In genomic region chr19:46270521-46271256, GRCh38 we compare ENCODE assay signal across 3 cellular contexts.
TF ChIP-seq lines count a peak whose summit lies in the region.

No MANE protein-coding gene starts in this region.

TF ChIP-seq in A549, 52 proteins besides CTCF, POLR2A, EP300 and RAD21:
- TF ChIP-seq CHD4 (IDR thresholded peaks at IDR 0.05; ENCODE audit: borderline replicate concordance) (no peak), RCOR1 (IDR thresholded peaks at IDR 0.05; ENCODE audit: low read depth, low read length) (no peak), KDM1A (IDR thresholded peaks at IDR 0.05; ENCODE audit: low read depth) (no peak), MYC (IDR thresholded peaks at IDR 0.05; ENCODE audit: borderline replicate concordance, low read length) (no peak), HOXB13 (CRISPR knock-in tag; IDR thresholded peaks at IDR 0.05; ENCODE audit: low read depth) (no peak), HDAC2 (IDR thresholded peaks at IDR 0.05) (no peak)
- TF ChIP-seq, protein P1, sequence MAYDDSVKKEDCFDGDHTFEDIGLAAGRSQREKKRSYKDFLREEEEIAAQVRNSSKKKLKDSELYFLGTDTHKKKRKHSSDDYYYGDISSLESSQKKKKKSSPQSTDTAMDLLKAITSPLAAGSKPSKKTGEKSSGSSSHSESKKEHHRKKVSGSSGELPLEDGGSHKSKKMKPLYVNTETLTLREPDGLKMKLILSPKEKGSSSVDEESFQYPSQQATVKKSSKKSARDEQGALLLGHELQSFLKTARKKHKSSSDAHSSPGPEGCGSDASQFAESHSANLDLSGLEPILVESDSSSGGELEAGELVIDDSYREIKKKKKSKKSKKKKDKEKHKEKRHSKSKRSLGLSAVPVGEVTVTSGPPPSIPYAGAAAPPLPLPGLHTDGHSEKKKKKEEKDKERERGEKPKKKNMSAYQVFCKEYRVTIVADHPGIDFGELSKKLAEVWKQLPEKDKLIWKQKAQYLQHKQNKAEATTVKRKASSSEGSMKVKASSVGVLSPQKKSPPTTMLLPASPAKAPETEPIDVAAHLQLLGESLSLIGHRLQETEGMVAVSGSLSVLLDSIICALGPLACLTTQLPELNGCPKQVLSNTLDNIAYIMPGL (CRISPR knock-in tag; IDR thresholded peaks at IDR 0.05; ENCODE audit: borderline replicate concordance) = no peak

TF ChIP-seq in GM12878, 131 proteins besides CTCF, POLR2A, EP300 and RAD21:
- TF ChIP-seq BHLHE40 (IDR thresholded peaks at IDR 0.05; ENCODE audit: borderline replicate concordance in 1 of 2, low read depth in 2 of 2, low read length in 1 of 2) = peak in 1 of 2 experiments; percentile 32; a peak in 1 of 4 replicates
- no peak for TF ChIP-seq USF1 (IDR thresholded peaks at IDR 0.05; ENCODE audit: borderline replicate concordance, extremely low read length, insufficient read depth, low read depth, low read length)
- TF ChIP-seq FOS (IDR thresholded peaks at IDR 0.05; ENCODE audit: borderline replicate concordance, extremely low read depth, insufficient read length) = no peak
- TF ChIP-seq, protein P2, sequence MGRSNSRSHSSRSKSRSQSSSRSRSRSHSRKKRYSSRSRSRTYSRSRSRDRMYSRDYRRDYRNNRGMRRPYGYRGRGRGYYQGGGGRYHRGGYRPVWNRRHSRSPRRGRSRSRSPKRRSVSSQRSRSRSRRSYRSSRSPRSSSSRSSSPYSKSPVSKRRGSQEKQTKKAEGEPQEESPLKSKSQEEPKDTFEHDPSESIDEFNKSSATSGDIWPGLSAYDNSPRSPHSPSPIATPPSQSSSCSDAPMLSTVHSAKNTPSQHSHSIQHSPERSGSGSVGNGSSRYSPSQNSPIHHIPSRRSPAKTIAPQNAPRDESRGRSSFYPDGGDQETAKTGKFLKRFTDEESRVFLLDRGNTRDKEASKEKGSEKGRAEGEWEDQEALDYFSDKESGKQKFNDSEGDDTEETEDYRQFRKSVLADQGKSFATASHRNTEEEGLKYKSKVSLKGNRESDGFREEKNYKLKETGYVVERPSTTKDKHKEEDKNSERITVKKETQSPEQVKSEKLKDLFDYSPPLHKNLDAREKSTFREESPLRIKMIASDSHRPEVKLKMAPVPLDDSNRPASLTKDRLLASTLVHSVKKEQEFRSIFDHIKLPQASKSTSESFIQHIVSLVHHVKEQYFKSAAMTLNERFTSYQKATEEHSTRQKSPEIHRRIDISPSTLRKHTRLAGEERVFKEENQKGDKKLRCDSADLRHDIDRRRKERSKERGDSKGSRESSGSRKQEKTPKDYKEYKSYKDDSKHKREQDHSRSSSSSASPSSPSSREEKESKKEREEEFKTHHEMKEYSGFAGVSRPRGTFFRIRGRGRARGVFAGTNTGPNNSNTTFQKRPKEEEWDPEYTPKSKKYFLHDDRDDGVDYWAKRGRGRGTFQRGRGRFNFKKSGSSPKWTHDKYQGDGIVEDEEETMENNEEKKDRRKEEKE (IDR thresholded peaks at IDR 0.05) = no peak
- TF ChIP-seq RAD51 (IDR thresholded peaks at IDR 0.05) = no peak
- TF ChIP-seq ZNF384 (IDR thresholded peaks at IDR 0.05; ENCODE audit: borderline replicate concordance, low read depth, low read length) = no peak
- no peak for TF ChIP-seq PML (IDR thresholded peaks at IDR 0.05; ENCODE audit: low read length)
- no peak for TF ChIP-seq MXI1 (IDR thresholded peaks at IDR 0.05; ENCODE audit: low read depth, low read length)

TF ChIP-seq in HepG2, 621 proteins besides CTCF, POLR2A, EP300 and RAD21:
- TF ChIP-seq MAX (IDR thresholded peaks at IDR 0.05) (no peak), NFKBIZ (CRISPR knock-in tag; IDR thresholded peaks at IDR 0.05) (no peak), ZMYM3 (CRISPR knock-in tag; IDR thresholded peaks at IDR 0.05) (no peak), KAT2B (IDR thresholded peaks at IDR 0.05; ENCODE audit: borderline replicate concordance, low read depth, low read length) (no peak), TCF7L2 (IDR thresholded peaks at IDR 0.05; ENCODE audit: low read depth, low read length) (no peak), REXO4 (CRISPR knock-in tag; IDR thresholded peaks at IDR 0.05; ENCODE audit: borderline replicate concordance) (no peak), MBNL3 (CRISPR knock-in tag; conservative IDR thresholded peaks at IDR 0.05) (no peak), E2F5 (CRISPR knock-in tag; conservative IDR thresholded peaks at IDR 0.05) (no peak), ZFP41 (CRISPR knock-in tag; IDR thresholded peaks at IDR 0.05; ENCODE audit: borderline replicate concordance) (no peak)
- TF ChIP-seq, protein P3, sequence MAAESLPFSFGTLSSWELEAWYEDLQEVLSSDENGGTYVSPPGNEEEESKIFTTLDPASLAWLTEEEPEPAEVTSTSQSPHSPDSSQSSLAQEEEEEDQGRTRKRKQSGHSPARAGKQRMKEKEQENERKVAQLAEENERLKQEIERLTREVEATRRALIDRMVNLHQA (CRISPR knock-in tag; IDR thresholded peaks at IDR 0.05) = no peak
- TF ChIP-seq, protein P4, sequence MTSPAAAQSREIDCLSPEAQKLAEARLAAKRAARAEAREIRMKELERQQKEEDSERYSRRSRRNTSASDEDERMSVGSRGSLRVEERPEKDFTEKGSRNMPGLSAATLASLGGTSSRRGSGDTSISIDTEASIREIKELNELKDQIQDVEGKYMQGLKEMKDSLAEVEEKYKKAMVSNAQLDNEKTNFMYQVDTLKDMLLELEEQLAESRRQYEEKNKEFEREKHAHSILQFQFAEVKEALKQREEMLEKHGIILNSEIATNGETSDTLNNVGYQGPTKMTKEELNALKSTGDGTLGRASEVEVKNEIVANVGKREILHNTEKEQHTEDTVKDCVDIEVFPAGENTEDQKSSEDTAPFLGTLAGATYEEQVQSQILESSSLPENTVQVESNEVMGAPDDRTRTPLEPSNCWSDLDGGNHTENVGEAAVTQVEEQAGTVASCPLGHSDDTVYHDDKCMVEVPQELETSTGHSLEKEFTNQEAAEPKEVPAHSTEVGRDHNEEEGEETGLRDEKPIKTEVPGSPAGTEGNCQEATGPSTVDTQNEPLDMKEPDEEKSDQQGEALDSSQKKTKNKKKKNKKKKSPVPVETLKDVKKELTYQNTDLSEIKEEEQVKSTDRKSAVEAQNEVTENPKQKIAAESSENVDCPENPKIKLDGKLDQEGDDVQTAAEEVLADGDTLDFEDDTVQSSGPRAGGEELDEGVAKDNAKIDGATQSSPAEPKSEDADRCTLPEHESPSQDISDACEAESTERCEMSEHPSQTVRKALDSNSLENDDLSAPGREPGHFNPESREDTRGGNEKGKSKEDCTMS (CRISPR knock-in tag; conservative IDR thresholded peaks at IDR 0.05) = no peak
- TF ChIP-seq, protein P5, sequence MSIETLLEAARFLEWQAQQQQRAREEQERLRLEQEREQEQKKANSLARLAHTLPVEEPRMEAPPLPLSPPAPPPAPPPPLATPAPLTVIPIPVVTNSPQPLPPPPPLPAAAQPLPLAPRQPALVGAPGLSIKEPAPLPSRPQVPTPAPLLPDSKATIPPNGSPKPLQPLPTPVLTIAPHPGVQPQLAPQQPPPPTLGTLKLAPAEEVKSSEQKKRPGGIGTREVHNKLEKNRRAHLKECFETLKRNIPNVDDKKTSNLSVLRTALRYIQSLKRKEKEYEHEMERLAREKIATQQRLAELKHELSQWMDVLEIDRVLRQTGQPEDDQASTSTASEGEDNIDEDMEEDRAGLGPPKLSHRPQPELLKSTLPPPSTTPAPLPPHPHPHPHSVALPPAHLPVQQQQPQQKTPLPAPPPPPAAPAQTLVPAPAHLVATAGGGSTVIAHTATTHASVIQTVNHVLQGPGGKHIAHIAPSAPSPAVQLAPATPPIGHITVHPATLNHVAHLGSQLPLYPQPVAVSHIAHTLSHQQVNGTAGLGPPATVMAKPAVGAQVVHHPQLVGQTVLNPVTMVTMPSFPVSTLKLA (IDR thresholded peaks at IDR 0.05) = no peak
